Comparison of ENCODE assay signal across 18 cellular contexts in genomic region chr1:234629026-234629425, GRCh38. TPM values are rescaled to one million over a fixed set of nuclear protein-coding genes. Genes with fewer than 3 reads are reported as not detected.
A peak's percentile ranks its signal among the peaks of the same experiment; 100 is the strongest.
DNase-seq lines count a peak whose midpoint lies in the region; ATAC-seq and TF ChIP-seq lines count a peak whose summit lies in the region.
"Had no signal": no experiment of that assay in that cellular context is flagged by ENCODE, and none has a peak within 500 bp of the region (broad histone marks: within the 10 kb centered on the region; RNA-seq: fewer than 3 reads in every experiment).

No MANE protein-coding gene starts in this region.

- H3K4me3 Mint-ChIP-seq in activated T-cell treated with anti-CD3 and anti-CD28 coated beads, Interleukin-2, amount 50 U/mL, for 72 hours: peak overlapping the region in 1 of 2 donors; percentile 52
- H3K4me3 Mint-ChIP-seq: CD4-positive, CD25-positive, alpha-beta regulatory T cell; neural progenitor cell had no signal

- H3K4me1 Mint-ChIP-seq in activated T-cell treated with anti-CD3 and anti-CD28 coated beads, Interleukin-2, amount 50 U/mL, for 72 hours (ENCODE audit: low read depth): peaks cover 5% of the 10 kb centered on the region

- intact Hi-C loops in psoas muscle (cut with DNase I): loop anchor here in 1 of 2 donors (5.0 kb wide), 1 partner anchor 53 kb away; no protein-coding TSS in a partner anchor
- intact Hi-C loops in tibial artery (cut with DNase I; ENCODE audit: low total_unique reads): loop anchor here (10.0 kb wide), 1 partner anchor 46 kb away; no protein-coding TSS in a partner anchor

- H3K4me3 ChIP-seq in adipocyte (ENCODE audit: low read length) (no peak overlapping the region), psoas muscle (no peak overlapping the region), tibial artery (no peak overlapping the region)
- H3K4me3 ChIP-seq: neural progenitor cell had no signal

- H3K9me3 ChIP-seq in adipocyte (ENCODE audit: control insufficient read depth, low read length) (no peaks in the 10 kb centered on the region), psoas muscle (no peaks in the 10 kb centered on the region), tibial artery (no peaks in the 10 kb centered on the region)

- DNase-seq in activated T-cell treated with anti-CD3 and anti-CD28 coated beads, Interleukin-2, amount 50 U/mL, for 72 hours: no peak
- no peak for DNase-seq in activated T-cell treated with anti-CD3 and anti-CD28 coated beads, Interleukin-2, amount 50 U/mL, for 1 hour
- DNase-seq in adipocyte (ENCODE audit: low read depth) (peak; percentile 71), psoas muscle (no peak), anterior cingulate cortex (lab: John Stamatoyannopoulos, UW) (no peak), tibial artery (no peak)
- DNase-seq: activated CD4-positive, CD25-positive, alpha-beta regulatory T cell treated with anti-CD3 and anti-CD28 coated beads, Interleukin-2, amount 50 U/mL, for 72 hours; activated T-cell treated with anti-CD3 and anti-CD28 coated beads, Interleukin-2, amount 50 U/mL, for 48 hours; CD4-positive, CD25-positive, alpha-beta regulatory T cell; GF-D8; islet precursor cell; NCI-H1105 treated with DMSO at 0.1 percent for 48 hours; NCI-H526 treated with DMSO at 0.1 percent for 48 hours; SHP77 treated with DMSO at 0.1 percent for 48 hours had no signal

- peak overlapping the region; percentile 64 for H3K27ac Mint-ChIP-seq in activated T-cell treated with anti-CD3 and anti-CD28 coated beads, Interleukin-2, amount 50 U/mL, for 72 hours
- H3K27ac Mint-ChIP-seq: activated naive CD4-positive, alpha-beta T cell treated with anti-CD3 and anti-CD28 coated beads, Interleukin-2, amount 50 U/mL, for 72 hours; CD4-positive, CD25-positive, alpha-beta regulatory T cell; neural progenitor cell had no signal

- H3K9me3 Mint-ChIP-seq in activated T-cell treated with anti-CD3 and anti-CD28 coated beads, Interleukin-2, amount 50 U/mL, for 72 hours: no peaks in the 10 kb centered on the region
- H3K9me3 Mint-ChIP-seq: neural progenitor cell had no signal

- peaks cover 44% of the 10 kb centered on the region for H3K4me1 ChIP-seq in adipocyte (ENCODE audit: control insufficient read depth, insufficient read depth, low read length)
- peaks cover 9% of the 10 kb centered on the region for H3K4me1 ChIP-seq in psoas muscle
- peaks cover 0 to 9% (median 5%) of the 10 kb centered on the region in 4 donors for H3K4me1 ChIP-seq in tibial artery
- H3K4me1 ChIP-seq: neural progenitor cell had no signal

- no peaks in the 10 kb centered on the region for H3K36me3 Mint-ChIP-seq in activated T-cell treated with anti-CD3 and anti-CD28 coated beads, Interleukin-2, amount 50 U/mL, for 72 hours (ENCODE audit: insufficient read depth in 2 of 2)
- H3K36me3 Mint-ChIP-seq: activated naive CD4-positive, alpha-beta T cell treated with anti-CD3 and anti-CD28 coated beads, Interleukin-2, amount 50 U/mL, for 72 hours; CD4-positive, CD25-positive, alpha-beta regulatory T cell; neural progenitor cell had no signal

- H3K27me3 Mint-ChIP-seq in activated T-cell treated with anti-CD3 and anti-CD28 coated beads, Interleukin-2, amount 50 U/mL, for 72 hours (ENCODE audit: low read depth): no peaks in the 10 kb centered on the region

- H3K36me3 ChIP-seq in adipocyte (ENCODE audit: control insufficient read depth, insufficient read depth, low read length, severe bottlenecking) (no peaks in the 10 kb centered on the region), psoas muscle (ENCODE audit: insufficient read depth in 1 of 2, low read depth in 1 of 2) (no peaks in the 10 kb centered on the region), tibial artery (no peaks in the 10 kb centered on the region)
- H3K36me3 ChIP-seq: neural progenitor cell had no signal

- H3K27ac ChIP-seq in psoas muscle (peak overlapping the region; percentile 2), tibial artery (no peak overlapping the region)
- H3K27ac ChIP-seq: neural progenitor cell had no signal

- 27 to 57% (median 42%) methylated on average over 4 of the region's 4 CpGs for WGBS in psoas muscle, 3 donors

- ATAC-seq in activated T-cell treated with anti-CD3 and anti-CD28 coated beads, Interleukin-2, amount 50 U/mL, for 72 hours (replicated peaks in 1 of 2): peak in 1 of 2 donors; percentile 48
- ATAC-seq in psoas muscle (peak in 3 of 4 donors; percentile 39 to 81 (median 72)), HG02840 (IDR thresholded peaks at IDR 0.05; ENCODE audit: low FRiP score, unreplicated experiment) (no peak)

- no peak for TF ChIP-seq RAD21 in Ishikawa (IDR thresholded peaks at IDR 0.05; ENCODE audit: low read depth)

- no peaks in the 10 kb centered on the region for H3K27me3 ChIP-seq in adipocyte (replicated peaks; ENCODE audit: control insufficient read depth, insufficient read depth, low read length)
- H3K27me3 ChIP-seq in psoas muscle (ENCODE audit: insufficient read depth in 3 of 3, low read length in 2 of 3): no peaks in the 10 kb centered on the region
- no peaks in the 10 kb centered on the region for H3K27me3 ChIP-seq in tibial artery
- H3K27me3 ChIP-seq: neural progenitor cell had no signal

- TF ChIP-seq EP300 in Ishikawa (IDR thresholded peaks at IDR 0.05; ENCODE audit: borderline replicate concordance): no peak

- no peak overlapping the region for H3K9ac ChIP-seq in adipocyte (ENCODE audit: low read length)
- H3K9ac ChIP-seq: neural progenitor cell had no signal

- TF ChIP-seq CTCF in psoas muscle (IDR thresholded peaks at IDR 0.05) (no peak), tibial artery (IDR thresholded peaks at IDR 0.05) (no peak)

TF ChIP-seq in Ishikawa, 13 proteins besides CTCF, POLR2A, EP300 and RAD21:
- TF ChIP-seq CEBPB (IDR thresholded peaks at IDR 0.05) (0 out of 2 replicates have a peak, but pooled peaks have one; percentile 26), TAF1 (IDR thresholded peaks at IDR 0.05; ENCODE audit: low read depth) (no peak)

RNA-seq across cellular contexts. Expression of gene IRF2BP2, which starts 19.0 kb away (rescaled TPM):
- 100 to 1,000 TPM; 238 to 283 TPM for total RNA-seq in activated T-cell treated with anti-CD3 and anti-CD28 coated beads, Interleukin-2, amount 50 U/mL, for 72 hours
- total RNA-seq in psoas muscle: 100 to 1,000 TPM in 1 of 4 donors, 10 to 100 TPM in 3; 73.4 to 116 (median 87.8) TPM
- polyA plus RNA-seq in psoas muscle: 10 to 100 TPM; 53.6 to 63.6 (median 56.4) TPM
